1 cellular context compared by ENCODE assay signal in the genomic region with DNA sequence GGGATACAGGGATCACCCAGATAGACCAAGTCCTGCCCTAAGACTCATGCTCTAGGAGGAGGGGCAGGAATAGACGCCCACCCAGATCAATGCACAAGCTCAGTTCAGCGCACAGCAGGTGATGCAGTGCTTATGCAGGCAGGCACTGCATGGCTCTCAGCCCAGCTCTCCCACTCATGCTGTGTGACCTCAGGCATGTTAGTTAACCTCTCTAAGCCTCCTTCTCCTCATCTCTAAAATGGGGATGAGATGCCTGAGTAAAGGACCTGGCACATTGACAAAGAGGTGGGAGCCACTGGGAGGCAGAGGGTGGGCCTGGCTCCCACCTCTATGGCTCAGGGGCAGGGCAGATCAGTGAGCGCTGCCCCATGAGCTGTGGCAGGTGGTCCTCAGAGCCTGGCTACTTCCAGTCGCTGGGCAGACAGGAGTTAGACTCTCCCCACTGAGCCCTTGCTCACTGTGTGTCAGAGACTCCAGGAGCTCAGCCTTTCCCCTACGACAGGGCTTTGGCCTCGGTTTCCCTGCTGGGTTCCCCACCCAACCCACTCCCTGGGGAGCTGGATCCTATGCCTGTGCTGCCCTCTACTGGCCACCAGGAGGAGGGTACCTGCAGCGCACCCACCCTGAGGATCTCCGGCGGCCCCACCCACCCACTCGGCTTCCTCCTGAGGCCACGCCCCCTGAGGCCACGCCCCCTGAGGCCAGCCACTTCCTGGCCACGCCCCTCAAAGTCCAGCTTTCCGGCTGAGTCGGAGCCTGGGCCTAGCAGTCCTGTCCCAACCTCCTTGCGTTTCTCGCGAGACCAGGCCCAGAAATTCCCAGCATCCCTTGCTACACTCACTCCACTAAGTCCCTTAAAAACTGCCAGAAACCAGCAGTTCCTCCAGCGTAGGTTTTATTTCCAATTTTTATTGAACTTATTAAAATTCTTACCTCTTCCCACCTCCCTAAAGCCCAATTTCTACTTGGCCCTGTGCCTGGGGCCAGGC.
TF ChIP-seq lines count a peak whose summit lies in the region.

No MANE protein-coding gene starts in this region.

TF ChIP-seq in H1, 55 proteins besides CTCF, POLR2A, EP300 and RAD21:
- TF ChIP-seq ASH2L (IDR thresholded peaks at IDR 0.05; ENCODE audit: low read length) (no peak), JUN (IDR thresholded peaks at IDR 0.05; ENCODE audit: low read depth, low read length) (no peak), SP1 (IDR thresholded peaks at IDR 0.05; ENCODE audit: low read depth, low read length) (peak; percentile 59; the same call in 1 of the 2 replicates), KDM1A (IDR thresholded peaks at IDR 0.05; ENCODE audit: borderline replicate concordance, low read length) (peak; percentile 54; the same call in 1 of the 2 replicates), CHD2 (IDR thresholded peaks at IDR 0.05; ENCODE audit: low read length) (0 out of 2 replicates have a peak, but pooled peaks have one; percentile 57), RXRA (IDR thresholded peaks at IDR 0.05; ENCODE audit: insufficient read depth, low read depth, low read length) (0 out of 2 replicates have a peak, but pooled peaks have one; percentile 29)
